8 cellular contexts compared by ENCODE assay signal in genomic region chr11:62545437-62546243, GRCh38. TPM values are rescaled to one million over a fixed set of nuclear protein-coding genes. Genes with fewer than 3 reads are reported as not detected.
A peak's percentile ranks its signal among the peaks of the same experiment; 100 is the strongest.
DNase-seq lines count a peak whose midpoint lies in the region; TF ChIP-seq lines count a peak whose summit lies in the region.

No MANE protein-coding gene starts in this region.

- no peaks in the 10 kb centered on the region for H3K36me3 Mint-ChIP-seq in brain

- H3K27me3 Mint-ChIP-seq in brain = peaks cover 91% of the 10 kb centered on the region

- peak overlapping the region; percentile 89 to 98 (median 91) for H3K4me3 Mint-ChIP-seq in brain

- peak overlapping the region; percentile 78 to 97 (median 93) for H3K27ac Mint-ChIP-seq in brain

- H3K9me3 Mint-ChIP-seq in brain = no peaks in the 10 kb centered on the region

- peak overlapping the region; percentile 62 for H3K27ac ChIP-seq in HL-60 (replicated peaks)

- H3K4me3 ChIP-seq in HL-60 (replicated peaks; ENCODE audit: insufficient read depth, low read length) (peak overlapping the region; percentile 65), retinal pigment epithelial cell (ENCODE audit: low read length) (peak overlapping the region; percentile 86)

- peak; percentile 91 for DNase-seq in AG20443 (ENCODE audit: low spot score)
- DNase-seq in HL-60 (ENCODE audit: low read depth in 1 of 2, low spot score in 1 of 2) = peak; percentile 77 to 95
- DNase-seq in T-helper 1 cell = peak; percentile 45 to 69 (median 49)
- peak in 27 of 51 donors; percentile 20 to 71 (median 48) for DNase-seq in hypothalamus (lab: John Stamatoyannopoulos, UW)
- peak; percentile 76 for DNase-seq in retinal pigment epithelial cell (ENCODE audit: low read depth)
- DNase-seq in NCI-H1048 (lab: John Stamatoyannopoulos, UW) = no peak
- no peak for DNase-seq in SKM-1 (lab: John Stamatoyannopoulos, UW; ENCODE audit: unreplicated experiment)

- TF ChIP-seq CTCF in HL-60 (IDR thresholded peaks at IDR 0.05; ENCODE audit: insufficient read depth, low read length) = no peak
- TF ChIP-seq CTCF in brain (conservative IDR thresholded peaks at IDR 0.05) = peak in 1 of 2 experiments; percentile 34
- peak; percentile 25 for TF ChIP-seq CTCF in retinal pigment epithelial cell (conservative IDR thresholded peaks at IDR 0.05; ENCODE audit: low read depth, low read length)

- peaks cover 71% of the 10 kb centered on the region for H3K4me1 Mint-ChIP-seq in brain

- H3K27me3 ChIP-seq in HL-60 (ENCODE audit: insufficient read depth, poor library complexity, severe bottlenecking) = no peaks in the 10 kb centered on the region

RNA-seq across cellular contexts. Expression of gene AHNAK, which starts 1.0 kb away (rescaled TPM):
- 17.2 TPM for polyA plus RNA-seq in brain (ENCODE audit: insufficient read depth, low read depth, low replicate concordance)

RNA-seq across cellular contexts. Expression of gene EEF1G, which starts 28.1 kb away (rescaled TPM):
- polyA plus RNA-seq in brain (ENCODE audit: insufficient read depth, low read depth, low replicate concordance) = 3,048 TPM

RNA-seq across cellular contexts. Expression of gene TUT1, which starts 45.7 kb away (rescaled TPM):
- 28.4 TPM for polyA plus RNA-seq in brain (ENCODE audit: insufficient read depth, low read depth, low replicate concordance)

RNA-seq across cellular contexts. Expression of gene MTA2, which starts 56.0 kb away (rescaled TPM):
- 111 TPM for polyA plus RNA-seq in brain (ENCODE audit: insufficient read depth, low read depth, low replicate concordance)

Comparison
In these comparisons a context has a peak if more than half of its experiments do, and no peak if none do; other contexts are left out.
1. DNase-seq: peak in AG20443 (single experiment), HL-60 (2 of 2), T-helper 1 cell (5 of 5), hypothalamus (27 of 51) and retinal pigment epithelial cell (single experiment); none in NCI-H1048 (single experiment) and SKM-1 (single experiment).